In the genomic region with DNA sequence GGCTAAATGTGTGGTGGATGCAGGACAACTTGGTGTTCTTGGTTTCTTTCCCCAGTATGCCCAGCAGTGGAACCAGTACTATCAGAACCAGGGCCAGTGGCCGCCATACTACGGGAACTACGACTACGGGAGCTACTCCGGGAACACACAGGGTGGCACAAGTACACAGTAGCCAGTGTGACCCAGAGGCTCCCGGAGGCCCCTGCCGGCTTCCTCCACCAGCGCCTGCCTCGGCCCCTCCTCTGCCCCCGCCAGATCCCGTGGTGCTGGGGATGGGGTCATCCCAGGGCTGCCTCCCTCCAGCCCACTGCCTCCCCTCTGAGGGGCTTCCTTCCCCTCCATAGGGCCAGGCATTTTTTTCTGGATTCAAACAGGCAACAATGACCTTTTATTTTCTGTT, we compare ENCODE assay signal across 12 cellular contexts. TPM values are rescaled to one million over a fixed set of nuclear protein-coding genes. Genes with fewer than 3 reads are reported as not detected.
DNase-seq lines count a peak whose midpoint lies in the region; ATAC-seq, FAIRE-seq and TF ChIP-seq lines count a peak whose summit lies in the region.
"Had no signal": no experiment of that assay in that cellular context is flagged by ENCODE, and none has a peak within 500 bp of the region (broad histone marks: within the 10 kb centered on the region; RNA-seq: fewer than 3 reads in every experiment).

No MANE protein-coding gene starts in this region.

- TF ChIP-seq CTCF in HepG2 (CRISPR knock-in tag; IDR thresholded peaks at IDR 0.05) (no peak), thyroid gland (IDR thresholded peaks at IDR 0.05) (no peak)

- no TSS peak for BruUV-seq in HepG2 (replicated peaks; lab: Mats Ljungman, UMichigan)

- no peak overlapping the region for H3K27ac ChIP-seq in HepG2 (ENCODE audit: extremely low read length, insufficient read depth, low read length)
- H3K27ac ChIP-seq in thyroid gland, result peak overlapping the region in 2 of 3 donors; percentile 15 to 23
- H3K27ac ChIP-seq: brain microvascular endothelial cell had no signal

- H3K9me3 ChIP-seq in HepG2 (ENCODE audit: low read length) (no peaks in the 10 kb centered on the region), thyroid gland (no peaks in the 10 kb centered on the region)

- CTCF ChIA-PET in activated CD4-positive, alpha-beta memory T cell treated with anti-CD3 and anti-CD28 coated beads, Interleukin-2, amount 10 ng/mL, durations not matched to agents 7 days and 5 days (lab: Charles Lee), result interaction anchor here (11.5 kb wide), 1 partner anchor 43 kb away, joined by 114 read pairs; a partner anchor contains a TSS
- CTCF ChIA-PET in HepG2 (lab: Yijun Ruan, JAX; ENCODE audit: low intra/inter-chr PET ratio, low total read pairs), result no interaction called here

- H3K27me3 Mint-ChIP-seq in activated T-cell treated with anti-CD3 and anti-CD28 coated beads, Interleukin-2, amount 50 U/mL, for 4 hours (ENCODE audit: low read depth), result no peaks in the 10 kb centered on the region
- H3K27me3 Mint-ChIP-seq in activated CD4-positive, alpha-beta memory T cell treated with anti-CD3 and anti-CD28 coated beads, Interleukin-2, amount 10 ng/mL, durations not matched to agents 7 days and 5 days, result no peaks in the 10 kb centered on the region

- DNase-seq in activated T-cell treated with anti-CD3 and anti-CD28 coated beads, Interleukin-2, amount 50 U/mL, for 4 hours, result no peak
- no peak for DNase-seq in activated T-cell treated with anti-CD3 and anti-CD28 coated beads for 4 hours
- no peak for DNase-seq in activated CD4-positive, alpha-beta memory T cell treated with anti-CD3 and anti-CD28 coated beads, Interleukin-2, amount 10 ng/mL, durations not matched to agents 7 days and 5 days
- DNase-seq in HepG2 (ENCODE audit: low spot score), result no peak
- DNase-seq in thyroid gland, result no peak
- no peak for DNase-seq in NCI-H748 treated with DMSO at 0.1 percent for 48 hours (lab: John Stamatoyannopoulos, UW)
- DNase-seq in HTR-8/SVneo (ENCODE audit: insufficient read length, low spot score), result no peak
- DNase-seq: brain microvascular endothelial cell, NCI-H2029 treated with DMSO at 0.1 percent for 48 hours, SW 1271 had no signal

- peak overlapping the region; percentile 62 for H3K4me3 Mint-ChIP-seq in activated T-cell treated with anti-CD3 and anti-CD28 coated beads, Interleukin-2, amount 50 U/mL, for 4 hours
- H3K4me3 Mint-ChIP-seq in activated CD4-positive, alpha-beta memory T cell treated with anti-CD3 and anti-CD28 coated beads, Interleukin-2, amount 10 ng/mL, durations not matched to agents 7 days and 5 days, result peak overlapping the region; percentile 98

- H4K20me1 ChIP-seq in HepG2 (ENCODE audit: insufficient read depth, low read length), result no peaks in the 10 kb centered on the region

- peak overlapping the region; percentile 98 for H3K27ac Mint-ChIP-seq in activated CD4-positive, alpha-beta memory T cell treated with anti-CD3 and anti-CD28 coated beads, Interleukin-2, amount 10 ng/mL, durations not matched to agents 7 days and 5 days

- H3K36me3 Mint-ChIP-seq in activated T-cell treated with anti-CD3 and anti-CD28 coated beads, Interleukin-2, amount 50 U/mL, for 4 hours (ENCODE audit: insufficient read depth), result peaks cover 34% of the 10 kb centered on the region
- H3K36me3 Mint-ChIP-seq in activated CD4-positive, alpha-beta memory T cell treated with anti-CD3 and anti-CD28 coated beads, Interleukin-2, amount 10 ng/mL, durations not matched to agents 7 days and 5 days (ENCODE audit: low read depth), result peaks cover 84% of the 10 kb centered on the region

- no peaks in the 10 kb centered on the region for H3K27me3 ChIP-seq in HepG2 (ENCODE audit: control insufficient read depth in 1 of 2, insufficient read depth in 2 of 2, low read length in 2 of 2)
- no peaks in the 10 kb centered on the region for H3K27me3 ChIP-seq in thyroid gland
- H3K27me3 ChIP-seq: brain microvascular endothelial cell had no signal

- POLR2A ChIA-PET in activated CD4-positive, alpha-beta memory T cell treated with anti-CD3 and anti-CD28 coated beads, Interleukin-2, amount 10 ng/mL, durations not matched to agents 7 days and 5 days (lab: Charles Lee), result interaction anchor here (1.1 to 18.4 kb wide), 7 partner anchors 9 to 247 kb away, joined by 3 to 348 read pairs (median 45); a partner anchor contains a TSS
- POLR2A ChIA-PET in HepG2 (lab: Yijun Ruan, JAX), result no interaction called here

- H3K4me3 ChIP-seq in HepG2 (replicated peaks in 1 of 3; ENCODE audit: insufficient read depth in 1 of 3, low read depth in 2 of 3, low read length in 3 of 3) (no peak overlapping the region), thyroid gland (replicated peaks in 1 of 3) (no peak overlapping the region)

- peaks cover 11% of the 10 kb centered on the region for H3K79me2 ChIP-seq in HepG2 (ENCODE audit: insufficient read depth, low read length)

- no peak for TF ChIP-seq RAD21 in HepG2 (CRISPR knock-in tag; IDR thresholded peaks at IDR 0.05)

- WGBS in HepG2 (ENCODE audit: low lambda C conversion rate), result 100% methylated on average over 3 of the region's 11 CpGs
- WGBS in thyroid gland, 2 donors, result 70 to 92% methylated on average over 10 of the region's 11 CpGs

- H3K4me1 ChIP-seq in HepG2 (ENCODE audit: insufficient read depth, low read length) (peaks cover 20% of the 10 kb centered on the region), thyroid gland (peaks cover 22 to 27% of the 10 kb centered on the region in 2 donors)

- FAIRE-seq in HepG2 (lab: Jason Lieb, UNC), result no peak
- no peak for FAIRE-seq in HTR-8/SVneo (lab: Jason Lieb, UNC)

- no peak overlapping the region for H3K4me2 ChIP-seq in HepG2 (ENCODE audit: low read depth, low read length)

- H3K36me3 ChIP-seq in HepG2 (replicated peaks in 1 of 2; ENCODE audit: control insufficient read depth in 1 of 2, insufficient read depth in 2 of 2, low read length in 2 of 2), result peaks cover 32 to 59% of the 10 kb centered on the region in 2 experiments
- peaks cover 49 to 51% of the 10 kb centered on the region in 2 donors for H3K36me3 ChIP-seq in thyroid gland

- no peaks in the 10 kb centered on the region for H3K9me3 Mint-ChIP-seq in activated T-cell treated with anti-CD3 and anti-CD28 coated beads, Interleukin-2, amount 50 U/mL, for 4 hours
- H3K9me3 Mint-ChIP-seq in activated CD4-positive, alpha-beta memory T cell treated with anti-CD3 and anti-CD28 coated beads, Interleukin-2, amount 10 ng/mL, durations not matched to agents 7 days and 5 days, result no peaks in the 10 kb centered on the region

- TF ChIP-seq EP300 in HepG2 (IDR thresholded peaks at IDR 0.05; ENCODE audit: low read depth in 2 of 2, low read length in 2 of 2) (no peak), HepG2 (CRISPR knock-in tag; IDR thresholded peaks at IDR 0.05; ENCODE audit: borderline replicate concordance) (no peak)

- intact Hi-C loops in HepG2 (cut with micrococcal nuclease; ENCODE audit: unreplicated experiment) (no loop called here), thyroid gland (cut with DNase I) (loop anchor here (5.0 kb wide), 2 partner anchors 39 to 104 kb away; no protein-coding TSS in a partner anchor)

- no peak for ATAC-seq in activated T-cell treated with anti-CD3 and anti-CD28 coated beads, Interleukin-2, amount 50 U/mL, for 4 hours
- ATAC-seq in HepG2 (no peak), HG03175 (IDR thresholded peaks at IDR 0.05; ENCODE audit: unreplicated experiment) (no peak)
- ATAC-seq: esophagus mucosa had no signal

- H2AFZ ChIP-seq in HepG2 (ENCODE audit: low read length), result no peak overlapping the region

- H3K4me1 Mint-ChIP-seq in activated T-cell treated with anti-CD3 and anti-CD28 coated beads, Interleukin-2, amount 50 U/mL, for 4 hours (ENCODE audit: low read depth), result peaks cover 87% of the 10 kb centered on the region
- peaks cover 88% of the 10 kb centered on the region for H3K4me1 Mint-ChIP-seq in activated CD4-positive, alpha-beta memory T cell treated with anti-CD3 and anti-CD28 coated beads, Interleukin-2, amount 10 ng/mL, durations not matched to agents 7 days and 5 days

- H3K9ac ChIP-seq in HepG2 (ENCODE audit: insufficient read depth, low read depth, low read length), result no peak overlapping the region

- in situ Hi-C loops in HepG2 (cut with HindIII; ENCODE audit: extremely low pct_ligation_motif_present, low pct_unique_long_range_greater_than_20kb), result loop anchor here (5.0 kb wide), 1 partner anchor 39 kb away; no protein-coding TSS in a partner anchor

- TF ChIP-seq POLR2A in HepG2 (IDR thresholded peaks at IDR 0.05; ENCODE audit: insufficient read depth in 1 of 2, low read depth in 2 of 2, low read length in 2 of 2) (no peak), thyroid gland (IDR thresholded peaks at IDR 0.05) (no peak)

RNA-seq across cellular contexts. Expression of a gene that starts 3.6 kb away (rescaled TPM):
- total RNA-seq in activated T-cell treated with anti-CD3 and anti-CD28 coated beads, Interleukin-2, amount 50 U/mL, for 4 hours, result 10 to 100 TPM; 33.8 to 40.5 (median 35.1) TPM
- 10 to 100 TPM; 43.0 to 43.4 TPM for total RNA-seq in activated CD4-positive, alpha-beta memory T cell treated with anti-CD3 and anti-CD28 coated beads, Interleukin-2, amount 10 ng/mL, durations not matched to agents 7 days and 5 days
- 7.1 and 7.3 TPM in 2 replicates for total RNA-seq in HepG2 (2016; rRNA removed; fragmentation: Illumina TruSeq; extraction: Trizol)
- 1.5 and 3.3 TPM in 2 replicates for total RNA-seq in HepG2 (2016; cell fraction: cytosol; rRNA removed; fragmentation: Illumina TruSeq; extraction: Trizol; ENCODE audit: low read depth)
- total RNA-seq in HepG2 (2016; cell fraction: insoluble cytoplasmic fraction; rRNA removed; fragmentation: Illumina TruSeq; extraction: Trizol), result 6.7 and 7.8 TPM in 2 replicates
- 4.3 and 5.8 TPM in 2 replicates for total RNA-seq in HepG2 (2016; cell fraction: membrane; rRNA removed; fragmentation: Illumina TruSeq; extraction: Trizol)
- 5.8 and 7.6 TPM in 2 replicates for total RNA-seq in HepG2 (2016; cell fraction: nucleus; rRNA removed; fragmentation: Illumina TruSeq; extraction: Trizol)
- polyA plus RNA-seq in HepG2 (2011; rRNA removed), result 6.2 and 7.2 TPM in 2 replicates
- polyA plus RNA-seq in HepG2 (2011; cell fraction: cytosol; rRNA removed), result 6.6 and 7.0 TPM in 2 replicates
- polyA plus RNA-seq in HepG2 (2011; cell fraction: nucleus; rRNA removed), result 10.5 and 12.4 TPM in 2 replicates
- polyA plus RNA-seq in HepG2 (2012), result 8.9 and 9.4 TPM in 2 replicates
- polyA plus RNA-seq in HepG2 (2016; cell fraction: cytosol; fragmentation: Illumina TruSeq; extraction: Trizol; ENCODE audit: low read depth), result 1.4 and 1.9 TPM in 2 replicates
- polyA plus RNA-seq in HepG2 (2016; cell fraction: insoluble cytoplasmic fraction; fragmentation: Illumina TruSeq; extraction: Trizol; ENCODE audit: low read depth), result 10.6 and 15.1 TPM in 2 replicates
- 4.3 and 5.1 TPM in 2 replicates for polyA plus RNA-seq in HepG2 (2016; cell fraction: membrane; fragmentation: Illumina TruSeq; extraction: Trizol; ENCODE audit: low read depth)
- 16.5 and 17.3 TPM in 2 replicates for polyA plus RNA-seq in HepG2 (2016; cell fraction: nucleus; fragmentation: Illumina TruSeq; extraction: Trizol; ENCODE audit: insufficient read depth, low read depth)
- 11.3 and 18.0 TPM in 2 replicates for polyA minus RNA-seq in HepG2 (2011; rRNA and poly(A)+ RNA removed; ENCODE audit: low replicate concordance)
- polyA minus RNA-seq in HepG2 (2011; cell fraction: cytosol; rRNA and poly(A)+ RNA removed), result 3.8 and 5.4 TPM in 2 replicates
- polyA minus RNA-seq in HepG2 (2011; cell fraction: nucleus; rRNA and poly(A)+ RNA removed), result 9.4 and 9.9 TPM in 2 replicates
- 10 to 100 TPM; 10.6 to 22.0 (median 19.3) TPM for total RNA-seq in thyroid gland

RNA-seq across cellular contexts. Expression of a gene that starts 42.2 kb away (rescaled TPM):
- total RNA-seq in activated T-cell treated with anti-CD3 and anti-CD28 coated beads, Interleukin-2, amount 50 U/mL, for 4 hours, result 100 to 1,000 TPM; 224 to 248 (median 238) TPM
- 100 to 1,000 TPM; 373 to 398 TPM for total RNA-seq in activated CD4-positive, alpha-beta memory T cell treated with anti-CD3 and anti-CD28 coated beads, Interleukin-2, amount 10 ng/mL, durations not matched to agents 7 days and 5 days
- total RNA-seq in HepG2 (2016; rRNA removed; fragmentation: Illumina TruSeq; extraction: Trizol) (81.7 and 88.8 TPM in 2 replicates), thyroid gland (100 to 1,000 TPM; 129 to 180 (median 150) TPM)
- total RNA-seq in HepG2 (2016; cell fraction: cytosol; rRNA removed; fragmentation: Illumina TruSeq; extraction: Trizol; ENCODE audit: low read depth), result 30.9 and 33.3 TPM in 2 replicates
- 77.3 and 84.2 TPM in 2 replicates for total RNA-seq in HepG2 (2016; cell fraction: insoluble cytoplasmic fraction; rRNA removed; fragmentation: Illumina TruSeq; extraction: Trizol)
- total RNA-seq in HepG2 (2016; cell fraction: membrane; rRNA removed; fragmentation: Illumina TruSeq; extraction: Trizol), result 78.7 and 78.8 TPM in 2 replicates
- 62.2 and 71.6 TPM in 2 replicates for total RNA-seq in HepG2 (2016; cell fraction: nucleus; rRNA removed; fragmentation: Illumina TruSeq; extraction: Trizol)
- polyA plus RNA-seq in HepG2 (2011; rRNA removed), result 29.7 and 30.9 TPM in 2 replicates
- polyA plus RNA-seq in HepG2 (2011; cell fraction: cytosol; rRNA removed), result 16.7 and 21.1 TPM in 2 replicates
- 36.0 and 41.1 TPM in 2 replicates for polyA plus RNA-seq in HepG2 (2011; cell fraction: nucleus; rRNA removed)
- polyA plus RNA-seq in HepG2 (2012), result 62.3 and 78.5 TPM in 2 replicates
- polyA plus RNA-seq in HepG2 (2016; cell fraction: cytosol; fragmentation: Illumina TruSeq; extraction: Trizol; ENCODE audit: low read depth), result 43.7 and 48.0 TPM in 2 replicates
- 126 and 151 TPM in 2 replicates for polyA plus RNA-seq in HepG2 (2016; cell fraction: insoluble cytoplasmic fraction; fragmentation: Illumina TruSeq; extraction: Trizol; ENCODE audit: low read depth)
- polyA plus RNA-seq in HepG2 (2016; cell fraction: membrane; fragmentation: Illumina TruSeq; extraction: Trizol; ENCODE audit: low read depth), result 99.0 and 109 TPM in 2 replicates
- polyA plus RNA-seq in HepG2 (2016; cell fraction: nucleus; fragmentation: Illumina TruSeq; extraction: Trizol; ENCODE audit: insufficient read depth, low read depth), result 102 and 113 TPM in 2 replicates
- 47.6 and 50.7 TPM in 2 replicates for polyA minus RNA-seq in HepG2 (2011; rRNA and poly(A)+ RNA removed; ENCODE audit: low replicate concordance)
- polyA minus RNA-seq in HepG2 (2011; cell fraction: cytosol; rRNA and poly(A)+ RNA removed), result 23.6 and 33.9 TPM in 2 replicates
- 61.9 and 71.0 TPM in 2 replicates for polyA minus RNA-seq in HepG2 (2011; cell fraction: nucleus; rRNA and poly(A)+ RNA removed)

RNA-seq across cellular contexts. Expression of a gene that starts 47.3 kb away (rescaled TPM):
- 100 to 1,000 TPM; 134 to 168 (median 142) TPM for total RNA-seq in activated T-cell treated with anti-CD3 and anti-CD28 coated beads, Interleukin-2, amount 50 U/mL, for 4 hours
- 100 to 1,000 TPM; 236 to 247 TPM for total RNA-seq in activated CD4-positive, alpha-beta memory T cell treated with anti-CD3 and anti-CD28 coated beads, Interleukin-2, amount 10 ng/mL, durations not matched to agents 7 days and 5 days
- total RNA-seq in HepG2 (2016; rRNA removed; fragmentation: Illumina TruSeq; extraction: Trizol), result 2.7 and 4.1 TPM in 2 replicates
- 6.2 and 9.0 TPM in 2 replicates for total RNA-seq in HepG2 (2016; cell fraction: cytosol; rRNA removed; fragmentation: Illumina TruSeq; extraction: Trizol; ENCODE audit: low read depth)
- 2.2 and 3.6 TPM in 2 replicates for total RNA-seq in HepG2 (2016; cell fraction: insoluble cytoplasmic fraction; rRNA removed; fragmentation: Illumina TruSeq; extraction: Trizol)
- 12.7 and 14.7 TPM in 2 replicates for total RNA-seq in HepG2 (2016; cell fraction: membrane; rRNA removed; fragmentation: Illumina TruSeq; extraction: Trizol)
- 3.0 and 7.5 TPM in 2 replicates for total RNA-seq in HepG2 (2016; cell fraction: nucleus; rRNA removed; fragmentation: Illumina TruSeq; extraction: Trizol)
- 5.4 and 6.2 TPM in 2 replicates for polyA plus RNA-seq in HepG2 (2011; rRNA removed)
- 4.9 and 6.6 TPM in 2 replicates for polyA plus RNA-seq in HepG2 (2011; cell fraction: cytosol; rRNA removed)
- 24.0 and 30.3 TPM in 2 replicates for polyA plus RNA-seq in HepG2 (2011; cell fraction: nucleus; rRNA removed)
- 27.5 and 39.6 TPM in 2 replicates for polyA plus RNA-seq in HepG2 (2012)
- polyA plus RNA-seq in HepG2 (2016; cell fraction: cytosol; fragmentation: Illumina TruSeq; extraction: Trizol; ENCODE audit: low read depth), result 35.9 and 36.5 TPM in 2 replicates
- 13.3 and 16.4 TPM in 2 replicates for polyA plus RNA-seq in HepG2 (2016; cell fraction: insoluble cytoplasmic fraction; fragmentation: Illumina TruSeq; extraction: Trizol; ENCODE audit: low read depth)
- 49.5 and 52.5 TPM in 2 replicates for polyA plus RNA-seq in HepG2 (2016; cell fraction: membrane; fragmentation: Illumina TruSeq; extraction: Trizol; ENCODE audit: low read depth)
- 30.3 and 32.9 TPM in 2 replicates for polyA plus RNA-seq in HepG2 (2016; cell fraction: nucleus; fragmentation: Illumina TruSeq; extraction: Trizol; ENCODE audit: insufficient read depth, low read depth)
- 5.5 and 10.7 TPM in 2 replicates for polyA minus RNA-seq in HepG2 (2011; rRNA and poly(A)+ RNA removed; ENCODE audit: low replicate concordance)
- 17.6 and 20.2 TPM in 2 replicates for polyA minus RNA-seq in HepG2 (2011; cell fraction: cytosol; rRNA and poly(A)+ RNA removed)
- polyA minus RNA-seq in HepG2 (2011; cell fraction: nucleus; rRNA and poly(A)+ RNA removed), result 6.1 and 7.5 TPM in 2 replicates
- total RNA-seq in thyroid gland, result 10 to 100 TPM in 3 of 4 donors, 1 to 10 TPM in 1; 9.6 to 13.7 (median 11.0) TPM

RNA-seq across cellular contexts. Expression of a gene that starts 57.6 kb away (rescaled TPM):
- 1 to 10 TPM; 5.4 to 5.7 (median 5.7) TPM for total RNA-seq in activated T-cell treated with anti-CD3 and anti-CD28 coated beads, Interleukin-2, amount 50 U/mL, for 4 hours
- 10 to 100 TPM; 10.8 to 11.2 TPM for total RNA-seq in activated CD4-positive, alpha-beta memory T cell treated with anti-CD3 and anti-CD28 coated beads, Interleukin-2, amount 10 ng/mL, durations not matched to agents 7 days and 5 days
- total RNA-seq in HepG2 (2016; rRNA removed; fragmentation: Illumina TruSeq; extraction: Trizol) (4.4 and 5.3 TPM in 2 replicates), thyroid gland (10 to 100 TPM in 2 of 4 donors, 1 to 10 TPM in 2; 5.9 to 12.5 (median 9.9) TPM)
- 1.6 and 2.5 TPM in 2 replicates for total RNA-seq in HepG2 (2016; cell fraction: cytosol; rRNA removed; fragmentation: Illumina TruSeq; extraction: Trizol; ENCODE audit: low read depth)
- 4.5 and 4.8 TPM in 2 replicates for total RNA-seq in HepG2 (2016; cell fraction: insoluble cytoplasmic fraction; rRNA removed; fragmentation: Illumina TruSeq; extraction: Trizol)
- total RNA-seq in HepG2 (2016; cell fraction: membrane; rRNA removed; fragmentation: Illumina TruSeq; extraction: Trizol), result 3.0 and 4.0 TPM in 2 replicates
- 2.3 and 2.6 TPM in 2 replicates for total RNA-seq in HepG2 (2016; cell fraction: nucleus; rRNA removed; fragmentation: Illumina TruSeq; extraction: Trizol)
- 2.9 and 3.1 TPM in 2 replicates for polyA plus RNA-seq in HepG2 (2011; rRNA removed)
- polyA plus RNA-seq in HepG2 (2011; cell fraction: cytosol; rRNA removed), result 2.1 and 3.5 TPM in 2 replicates
- polyA plus RNA-seq in HepG2 (2011; cell fraction: nucleus; rRNA removed), result 2.3 and 2.4 TPM in 2 replicates
- 1.1 and 1.5 TPM in 2 replicates for polyA plus RNA-seq in HepG2 (2012)
- 1.9 TPM in 2 replicates for polyA plus RNA-seq in HepG2 (2016; cell fraction: cytosol; fragmentation: Illumina TruSeq; extraction: Trizol; ENCODE audit: low read depth)
- 3.4 and 4.7 TPM in 2 replicates for polyA plus RNA-seq in HepG2 (2016; cell fraction: insoluble cytoplasmic fraction; fragmentation: Illumina TruSeq; extraction: Trizol; ENCODE audit: low read depth)
- polyA plus RNA-seq in HepG2 (2016; cell fraction: membrane; fragmentation: Illumina TruSeq; extraction: Trizol; ENCODE audit: low read depth), result 2.7 and 3.1 TPM in 2 replicates
- polyA plus RNA-seq in HepG2 (2016; cell fraction: nucleus; fragmentation: Illumina TruSeq; extraction: Trizol; ENCODE audit: insufficient read depth, low read depth), result 3.4 and 5.8 TPM in 2 replicates
- 2.0 and 4.3 TPM in 2 replicates for polyA minus RNA-seq in HepG2 (2011; rRNA and poly(A)+ RNA removed; ENCODE audit: low replicate concordance)
- polyA minus RNA-seq in HepG2 (2011; cell fraction: cytosol; rRNA and poly(A)+ RNA removed), result 1.2 and 1.5 TPM in 2 replicates
- polyA minus RNA-seq in HepG2 (2011; cell fraction: nucleus; rRNA and poly(A)+ RNA removed), result 0.90 and 2.5 TPM in 2 replicates

Comparison
In these comparisons a context has a peak if more than half of its experiments do, and no peak if none do; other contexts are left out.
1. RNA of a gene that starts 47.3 kb away (total RNA-seq): 236 to 247 TPM in activated CD4-positive, alpha-beta memory T cell treated with anti-CD3 and anti-CD28 coated beads, Interleukin-2, amount 10 ng/mL, durations not matched to agents 7 days and 5 days and 134 to 168 TPM in activated T-cell treated with anti-CD3 and anti-CD28 coated beads, Interleukin-2, amount 50 U/mL, for 4 hours; 9.6 to 13.7 TPM in thyroid gland and 2.2 to 14.7 TPM in HepG2; every median in the first group is over 4 times any median in the second.